ENCODE assay signal across 18 cellular contexts in genomic region chr1:240309804-240310203, GRCh38.
"Had no signal": no experiment of that assay in that cellular context is flagged by ENCODE, and none has a peak within 500 bp of the region (broad histone marks: within the 10 kb centered on the region; RNA-seq: fewer than 3 reads in every experiment).

No MANE protein-coding gene starts in this region.

- H3K4me3 ChIP-seq: esophagus squamous epithelium, prostate gland had no signal

- H3K4me3 Mint-ChIP-seq: activated CD4-positive, alpha-beta T cell treated with anti-CD3 and anti-CD28 coated beads, Interleukin-2, amount 10 ng/mL, durations not matched to agents 24 days and 14 days; activated CD8-positive, alpha-beta T cell treated with anti-CD3 and anti-CD28 coated beads, Interleukin-2, amount 10 ng/mL, durations not matched to agents 7 days and 5 days; activated naive CD8-positive, alpha-beta T cell treated with anti-CD3 and anti-CD28 coated beads, Interleukin-2, amount 10 ng/mL, durations not matched to agents 7 days and 5 days; activated T-helper 1 cell treated with anti-CD3 and anti-CD28 coated beads, Interleukin-12 subunit alpha, Interleukin-12 subunit beta, Interleukin-2, Interleukin-4 antibody, amounts not matched to agents 30 ng/mL and 10 ng/mL and 1 ng/mL, durations not matched to agents 14 hours and 24 hours and 36 hours; nephron progenitor cell; stimulated activated memory B cell treated with anti-CD40 and anti-IgM and Interleukin-4, amounts not matched to agents 10 μg/mL and 1 μg/mL and 100 μg/mL, for 72 hours had no signal

- H3K27ac ChIP-seq: esophagus squamous epithelium, prostate gland had no signal

- H3K36me3 Mint-ChIP-seq: activated naive CD8-positive, alpha-beta T cell treated with anti-CD3 and anti-CD28 coated beads, Interleukin-2, amount 10 ng/mL, durations not matched to agents 7 days and 5 days; stimulated activated memory B cell treated with anti-CD40 and anti-IgM and Interleukin-4, amounts not matched to agents 10 μg/mL and 1 μg/mL and 100 μg/mL, for 72 hours had no signal

- H3K4me1 Mint-ChIP-seq: activated CD4-positive, alpha-beta T cell treated with anti-CD3 and anti-CD28 coated beads, Interleukin-2, amount 10 ng/mL, durations not matched to agents 24 days and 14 days; activated naive CD8-positive, alpha-beta T cell treated with anti-CD3 and anti-CD28 coated beads, Interleukin-2, amount 10 ng/mL, durations not matched to agents 7 days and 5 days; stimulated activated memory B cell treated with anti-CD40 and anti-IgM and Interleukin-4, amounts not matched to agents 10 μg/mL and 1 μg/mL and 100 μg/mL, for 72 hours had no signal

- H3K27me3 ChIP-seq: esophagus squamous epithelium had no signal

- H3K9me3 Mint-ChIP-seq: activated CD4-positive, alpha-beta T cell treated with anti-CD3 and anti-CD28 coated beads, Interleukin-2, amount 10 ng/mL, durations not matched to agents 24 days and 14 days; activated naive CD8-positive, alpha-beta T cell treated with anti-CD3 and anti-CD28 coated beads, Interleukin-2, amount 10 ng/mL, durations not matched to agents 7 days and 5 days; activated T-helper 1 cell treated with anti-CD3 and anti-CD28 coated beads, Interleukin-12 subunit alpha, Interleukin-12 subunit beta, Interleukin-2, Interleukin-4 antibody, amounts not matched to agents 30 ng/mL and 10 ng/mL and 1 ng/mL, durations not matched to agents 14 hours and 24 hours and 36 hours had no signal

- H3K36me3 ChIP-seq: esophagus squamous epithelium, prostate gland had no signal

- DNase-seq: activated CD4-positive, alpha-beta T cell treated with anti-CD3 and anti-CD28 coated beads, Interleukin-2, amount 10 ng/mL, durations not matched to agents 24 days and 14 days; activated CD4-positive, CD25-positive, alpha-beta regulatory T cell; activated CD8-positive, alpha-beta memory T cell treated with anti-CD3 and anti-CD28 coated beads, Interleukin-2, amount 50 U/mL, for 4 hours; activated CD8-positive, alpha-beta T cell treated with anti-CD3 and anti-CD28 coated beads, Interleukin-2, amount 10 ng/mL, durations not matched to agents 7 days and 5 days; activated naive CD8-positive, alpha-beta T cell treated with anti-CD3 and anti-CD28 coated beads, Interleukin-2, amount 10 ng/mL, durations not matched to agents 7 days and 5 days; anterior cingulate cortex; cerebellar nuclear complex; effector CD8-positive, alpha-beta T cell; esophagus squamous epithelium; glutamatergic neuron; hypothalamus; kidney; nephron progenitor cell; occipital lobe had no signal

- H3K9me3 ChIP-seq: esophagus squamous epithelium, prostate gland had no signal

- H3K27me3 Mint-ChIP-seq: activated CD4-positive, alpha-beta T cell treated with anti-CD3 and anti-CD28 coated beads, Interleukin-2, amount 10 ng/mL, durations not matched to agents 24 days and 14 days; activated naive CD8-positive, alpha-beta T cell treated with anti-CD3 and anti-CD28 coated beads, Interleukin-2, amount 10 ng/mL, durations not matched to agents 7 days and 5 days; stimulated activated memory B cell treated with anti-CD40 and anti-IgM and Interleukin-4, amounts not matched to agents 10 μg/mL and 1 μg/mL and 100 μg/mL, for 72 hours had no signal

- H3K27ac Mint-ChIP-seq: activated CD4-positive, alpha-beta T cell treated with anti-CD3 and anti-CD28 coated beads, Interleukin-2, amount 10 ng/mL, durations not matched to agents 24 days and 14 days; activated CD8-positive, alpha-beta T cell treated with anti-CD3 and anti-CD28 coated beads, Interleukin-2, amount 10 ng/mL, durations not matched to agents 7 days and 5 days; activated naive CD8-positive, alpha-beta T cell treated with anti-CD3 and anti-CD28 coated beads, Interleukin-2, amount 10 ng/mL, durations not matched to agents 7 days and 5 days; activated T-helper 1 cell treated with anti-CD3 and anti-CD28 coated beads, Interleukin-12 subunit alpha, Interleukin-12 subunit beta, Interleukin-2, Interleukin-4 antibody, amounts not matched to agents 30 ng/mL and 10 ng/mL and 1 ng/mL, durations not matched to agents 14 hours and 24 hours and 36 hours; nephron progenitor cell; stimulated activated memory B cell treated with anti-CD40 and anti-IgM and Interleukin-4, amounts not matched to agents 10 μg/mL and 1 μg/mL and 100 μg/mL, for 72 hours had no signal

- H3K4me1 ChIP-seq: esophagus squamous epithelium, prostate gland had no signal

- ATAC-seq: activated CD8-positive, alpha-beta T cell treated with anti-CD3 and anti-CD28 coated beads, Interleukin-2, amount 10 ng/mL, durations not matched to agents 7 days and 5 days; sciatic nerve; stimulated activated memory B cell treated with anti-CD40 and anti-IgM and Interleukin-4, amounts not matched to agents 10 μg/mL and 1 μg/mL and 100 μg/mL, for 72 hours had no signal
